In genomic region chr1:199789141-199789540, GRCh38 we compare ENCODE assay signal across 31 cellular contexts.
"Had no signal": no experiment of that assay in that cellular context is flagged by ENCODE, and none has a peak within 500 bp of the region (broad histone marks: within the 10 kb centered on the region; RNA-seq: fewer than 3 reads in every experiment).

No MANE protein-coding gene starts in this region.

- H3K4me1 ChIP-seq: adrenal gland, esophagus squamous epithelium, gastroesophageal sphincter, heart right ventricle had no signal

- H3K4me3 ChIP-seq: adrenal gland, body of pancreas, esophagus squamous epithelium, gastroesophageal sphincter, heart right ventricle, hepatocyte had no signal

- H3K36me3 ChIP-seq: adrenal gland, esophagus squamous epithelium, gastroesophageal sphincter, heart right ventricle, WERI-Rb-1 had no signal

- FAIRE-seq: colon, endometrium, endothelial cell of umbilical vein had no signal

- H3K9me3 ChIP-seq: adrenal gland, body of pancreas, esophagus squamous epithelium, gastroesophageal sphincter, heart right ventricle had no signal

- DNase-seq: activated B cell treated with CpG ODN at 0.5 μM for 24 hours; activated CD4-positive, alpha-beta T cell treated with anti-CD3 and anti-CD28 coated beads for 48 hours; activated CD4-positive, alpha-beta T cell treated with anti-CD3 and anti-CD28 coated beads, Interleukin-2, amount 50 U/mL, for 1 hour; activated CD4-positive, alpha-beta T cell treated with anti-CD3 and anti-CD28 coated beads, Interleukin-2, amount 50 U/mL, for 48 hours; activated CD8-positive, alpha-beta memory T cell treated with anti-CD3 and anti-CD28 coated beads for 24 hours; activated CD8-positive, alpha-beta T cell treated with anti-CD3 and anti-CD28 coated beads for 36 hours; activated effector memory CD4-positive, alpha-beta T cell treated with Interleukin-2 at 50 U/mL for 16 hours; activated gamma-delta T cell treated with Interleukin-2 at 50 U/mL for 16 hours; activated naive CD4-positive, alpha-beta T cell treated with Interleukin-2 at 50 U/mL for 16 hours; activated naive CD8-positive, alpha-beta T cell treated with anti-CD3 and anti-CD28 coated beads for 36 hours; activated naive CD8-positive, alpha-beta T cell treated with anti-CD3 and anti-CD28 coated beads, Interleukin-2, amount 50 U/mL, for 24 hours; activated T-cell treated with anti-CD3 and anti-CD28 coated beads, Interleukin-2, amount 50 U/mL, for 4 hours; adrenal gland; amygdala; aorta; body of pancreas; caudate nucleus; cortex of kidney; dermis blood vessel endothelial cell; effector CD8-positive, alpha-beta T cell; esophagus squamous epithelium; foreskin melanocyte; heart right ventricle; T1000; WERI-Rb-1 had no signal

- H3K27ac ChIP-seq: adrenal gland, body of pancreas, epithelial cell of prostate, esophagus squamous epithelium, gastroesophageal sphincter, heart right ventricle, hepatocyte, WERI-Rb-1 had no signal

- H3K27me3 ChIP-seq: adrenal gland, body of pancreas, esophagus squamous epithelium, gastroesophageal sphincter, heart right ventricle, hepatocyte had no signal
